ENCODE assay signal across 1 cellular context in genomic region chr11:94154095-94154856, GRCh38.
TF ChIP-seq lines count a peak whose summit lies in the region.

No MANE protein-coding gene starts in this region.

TF ChIP-seq in HepG2, 621 proteins besides CTCF, POLR2A, EP300 and RAD21 (continued from another document):
- no peak for TF ChIP-seq ZNF629 (CRISPR knock-in tag; conservative IDR thresholded peaks at IDR 0.05)
- no peak for TF ChIP-seq KAT7 (CRISPR knock-in tag; IDR thresholded peaks at IDR 0.05; ENCODE audit: borderline replicate concordance)
- no peak for TF ChIP-seq PAF1 (CRISPR knock-in tag; IDR thresholded peaks at IDR 0.05)
- peak; percentile 63; the same call in 1 of the 2 replicates for TF ChIP-seq FOSL2 (CRISPR knock-in tag; IDR thresholded peaks at IDR 0.05)
- no peak for TF ChIP-seq ZSCAN12 (CRISPR knock-in tag; IDR thresholded peaks at IDR 0.05)
- TF ChIP-seq FOXC1 (CRISPR knock-in tag; IDR thresholded peaks at IDR 0.05; ENCODE audit: borderline replicate concordance), result no peak
- TF ChIP-seq DBP (CRISPR knock-in tag; IDR thresholded peaks at IDR 0.05; ENCODE audit: not compliant biosample characterization), result no peak
- no peak for TF ChIP-seq BRF2 (CRISPR knock-in tag; IDR thresholded peaks at IDR 0.05)
- no peak for TF ChIP-seq MTA1 (CRISPR knock-in tag; IDR thresholded peaks at IDR 0.05; ENCODE audit: borderline replicate concordance)
- peak; percentile 36 for TF ChIP-seq HNF4A (CRISPR knock-in tag; IDR thresholded peaks at IDR 0.05)
- TF ChIP-seq KMT2B (CRISPR knock-in tag; IDR thresholded peaks at IDR 0.05), result no peak
- no peak for TF ChIP-seq ZNF7 (CRISPR knock-in tag; IDR thresholded peaks at IDR 0.05)
- no peak for TF ChIP-seq NFYB (CRISPR knock-in tag; IDR thresholded peaks at IDR 0.05)
- 0 out of 2 replicates have a peak, but pooled peaks have one; percentile 26 for TF ChIP-seq PATZ1 (CRISPR knock-in tag; IDR thresholded peaks at IDR 0.05)
- no peak for TF ChIP-seq ZNF773 (CRISPR knock-in tag; IDR thresholded peaks at IDR 0.05; ENCODE audit: borderline replicate concordance)
- no peak for TF ChIP-seq SCMH1 (CRISPR knock-in tag; IDR thresholded peaks at IDR 0.05; ENCODE audit: borderline replicate concordance)
- no peak for TF ChIP-seq THAP8 (CRISPR knock-in tag; IDR thresholded peaks at IDR 0.05; ENCODE audit: borderline replicate concordance)
